In the genomic region with DNA sequence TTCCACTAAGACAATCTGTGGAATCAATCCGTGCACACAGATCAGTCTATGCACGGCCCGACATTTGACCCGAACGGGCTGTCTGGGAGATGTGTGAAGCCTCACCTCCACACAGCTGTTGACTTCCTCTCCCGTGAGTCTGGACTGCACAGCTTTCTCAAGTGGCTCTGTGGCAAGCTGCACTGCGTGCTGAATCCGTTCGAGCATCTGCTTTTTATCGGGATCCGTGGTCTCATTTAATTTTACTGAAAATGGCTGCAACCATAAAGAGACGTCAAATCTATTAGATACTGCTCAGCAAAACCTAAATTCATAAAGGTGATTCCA, we compare ENCODE assay signal across 14 cellular contexts. TPM values are rescaled to one million over a fixed set of nuclear protein-coding genes. Genes with fewer than 3 reads are reported as not detected.
DNase-seq lines count a peak whose midpoint lies in the region; ATAC-seq, FAIRE-seq and TF ChIP-seq lines count a peak whose summit lies in the region.
"Had no signal": no experiment of that assay in that cellular context is flagged by ENCODE, and none has a peak within 500 bp of the region (broad histone marks: within the 10 kb centered on the region; RNA-seq: fewer than 3 reads in every experiment).

No MANE protein-coding gene starts in this region.

- WGBS in K562 (ENCODE audit: insufficient coverage, low coverage, missing lambda C conversion rate) = 79% methylated on average over 12 of the region's 12 CpGs

- no peak for TF ChIP-seq RAD21 in K562 (CRISPR knock-in tag; conservative IDR thresholded peaks at IDR 0.05 in 1 of 2, IDR thresholded peaks at IDR 0.05 in 1 of 2)

- no peak overlapping the region for H3K4me3 Mint-ChIP-seq in activated T-cell treated with anti-CD3 and anti-CD28 coated beads, Interleukin-2, amount 50 U/mL, for 24 hours
- H3K4me3 Mint-ChIP-seq: CD4-positive, CD25-positive, alpha-beta regulatory T cell had no signal

- no TSS peak for BruUV-seq in K562 (replicated peaks; lab: Mats Ljungman, UMichigan)

- TF ChIP-seq POLR2A in K562 (conservative IDR thresholded peaks at IDR 0.05) = no peak

- POLR2A ChIA-PET in K562 (lab: Yijun Ruan, JAX) = interaction anchor here (0.6 to 2.8 kb wide), 8 partner anchors 8 to 53 kb away, joined by 3 to 12 read pairs (median 4); a partner anchor contains a TSS

- in situ Hi-C loops in K562 (cut with MboI) = no loop called here

- intact Hi-C loops in K562 (cut with micrococcal nuclease) = loop anchor here (1.0 to 5.0 kb wide), 2 partner anchors 53 to 174 kb away; no protein-coding TSS in a partner anchor

- FAIRE-seq in K562 (lab: Jason Lieb, UNC) = no peak
- FAIRE-seq: A549, GM19239, H54 had no signal

- no peak for TF ChIP-seq CTCF in K562 (IDR thresholded peaks at IDR 0.05 in 2 of 3, conservative IDR thresholded peaks at IDR 0.05 in 1 of 3; ENCODE audit: insufficient read depth in 2 of 3, low read depth in 1 of 3, low read length in 3 of 3)
- TF ChIP-seq CTCF in MM.1S (IDR thresholded peaks at IDR 0.05; ENCODE audit: low read length) = no peak

- DNase-seq in activated T-cell treated with anti-CD3 and anti-CD28 coated beads, Interleukin-2, amount 50 U/mL, for 24 hours = no peak
- DNase-seq in activated T-cell treated with anti-CD3 and anti-CD28 coated beads for 4 hours = no peak
- peak; percentile 43 for DNase-seq in NCI-H524 treated with DMSO at 0.1 percent for 48 hours (lab: John Stamatoyannopoulos, UW)
- DNase-seq in K562 (ENCODE audit: extremely low read depth in 1 of 4, low spot score in 3 of 4) = no peak
- DNase-seq in MM.1S = no peak
- no peak for DNase-seq in anterior cingulate cortex (lab: John Stamatoyannopoulos, UW)
- DNase-seq in DMS79 treated with DMSO at 0.1 percent for 48 hours (lab: John Stamatoyannopoulos, UW) = no peak
- DNase-seq: NCI-H187 treated with DMSO at 0.1 percent for 48 hours; NK-92 treated with Interleukin-12 subunit alpha and Interleukin-12 subunit beta, amount 100 ng/mL, for 24 hours had no signal

- H3K27ac Mint-ChIP-seq in activated T-cell treated with anti-CD3 and anti-CD28 coated beads, Interleukin-2, amount 50 U/mL, for 24 hours = peak overlapping the region; percentile 7

- H3K9me1 ChIP-seq in K562 (ENCODE audit: control insufficient read depth, insufficient read depth, low read length) = no peaks in the 10 kb centered on the region

- CTCF ChIA-PET in K562 (lab: Yijun Ruan, JAX; ENCODE audit: low intra/inter-chr PET ratio) = interaction anchor here (0.8 to 4.2 kb wide), 3 partner anchors 53 to 371 kb away, joined by 3 to 68 read pairs (median 11); no protein-coding TSS in a partner anchor

- H3K36me3 ChIP-seq in K562 (ENCODE audit: control insufficient read depth, insufficient read depth, low read length) (peaks cover 77% of the 10 kb centered on the region), subcutaneous abdominal adipose tissue (ENCODE audit: control insufficient read depth in 5 of 5, insufficient read depth in 5 of 5, low read length in 5 of 5) (peaks cover 11 to 82% (median 72%) of the 10 kb centered on the region in 5 donors), MM.1S (replicated peaks; ENCODE audit: insufficient read depth, low read length) (peaks cover 4% of the 10 kb centered on the region)

- H3K9ac ChIP-seq in K562 (ENCODE audit: insufficient read depth in 1 of 2, low read depth in 2 of 2, low read length in 2 of 2) (no peak overlapping the region), subcutaneous abdominal adipose tissue (ENCODE audit: low read length in 5 of 5) (peak overlapping the region in 2 of 5 donors; percentile 5 to 23), MM.1S (ENCODE audit: low read length) (no peak overlapping the region)

- H3K27ac ChIP-seq in K562 (ENCODE audit: extremely low read depth, low read depth, low read length) (no peak overlapping the region), subcutaneous abdominal adipose tissue (ENCODE audit: low read depth, low read length) (peak overlapping the region; percentile 57), MM.1S (ENCODE audit: low read length) (no peak overlapping the region)
- H3K27ac ChIP-seq: A549 had no signal

- H3K4me1 Mint-ChIP-seq in activated T-cell treated with anti-CD3 and anti-CD28 coated beads, Interleukin-2, amount 50 U/mL, for 24 hours (ENCODE audit: low read depth) = peaks cover 26% of the 10 kb centered on the region

- H3K27me3 Mint-ChIP-seq in activated T-cell treated with anti-CD3 and anti-CD28 coated beads, Interleukin-2, amount 50 U/mL, for 24 hours = no peaks in the 10 kb centered on the region
- H3K27me3 Mint-ChIP-seq: CD4-positive, CD25-positive, alpha-beta regulatory T cell had no signal

- H3K9me3 ChIP-seq in K562 (replicated peaks; ENCODE audit: control insufficient read depth, insufficient read depth, low read depth, low read length) = no peaks in the 10 kb centered on the region
- no peaks in the 10 kb centered on the region for H3K9me3 ChIP-seq in subcutaneous abdominal adipose tissue (ENCODE audit: control insufficient read depth in 5 of 5, low read length in 5 of 5)
- H3K9me3 ChIP-seq in MM.1S (replicated peaks; ENCODE audit: insufficient read depth, low read length) = no peaks in the 10 kb centered on the region
- H3K9me3 ChIP-seq: A549 had no signal

- no peaks in the 10 kb centered on the region for H3K27me3 ChIP-seq in K562 (ENCODE audit: control insufficient read depth in 2 of 2, insufficient read depth in 2 of 2, low read length in 2 of 2)
- no peaks in the 10 kb centered on the region for H3K27me3 ChIP-seq in subcutaneous abdominal adipose tissue (ENCODE audit: control insufficient read depth in 5 of 5, insufficient read depth in 4 of 5, low read length in 5 of 5)
- no peaks in the 10 kb centered on the region for H3K27me3 ChIP-seq in MM.1S (replicated peaks; ENCODE audit: insufficient read depth, low read length)

- H3K4me2 ChIP-seq in K562 (ENCODE audit: insufficient read depth, low read length) = no peak overlapping the region
- H3K4me2 ChIP-seq in MM.1S (ENCODE audit: low read depth, low read length) = no peak overlapping the region
- H3K4me2 ChIP-seq: A549 had no signal

- H3F3A ChIP-seq in MM.1S (ENCODE audit: insufficient read depth, low read length) = 0 out of 2 replicates have a peak, but pooled peaks cover 2% of the 10 kb centered on the region

- H2AFZ ChIP-seq in K562 (ENCODE audit: low read depth, low read length) (no peak overlapping the region), MM.1S (ENCODE audit: low read length) (no peak overlapping the region)

- ATAC-seq in K562 = peak; percentile 13; the same call in 1 of the 3 replicates

- H4K20me1 ChIP-seq in K562 (replicated peaks; ENCODE audit: control insufficient read depth, insufficient read depth, low read length) (peaks cover 26% of the 10 kb centered on the region; the same call in 1 of the 2 replicates), MM.1S (ENCODE audit: insufficient read depth, low read length) (no peaks in the 10 kb centered on the region)

- TF ChIP-seq EP300 in K562 (IDR thresholded peaks at IDR 0.05; ENCODE audit: low read length) = no peak

- H3K9me3 Mint-ChIP-seq in activated T-cell treated with anti-CD3 and anti-CD28 coated beads, Interleukin-2, amount 50 U/mL, for 24 hours = no peaks in the 10 kb centered on the region
- H3K9me3 Mint-ChIP-seq: CD4-positive, CD25-positive, alpha-beta regulatory T cell had no signal

- H3K36me3 Mint-ChIP-seq in activated T-cell treated with anti-CD3 and anti-CD28 coated beads, Interleukin-2, amount 50 U/mL, for 24 hours (ENCODE audit: low read depth) = peaks cover 93% of the 10 kb centered on the region

- H3K4me1 ChIP-seq in K562 (replicated peaks in 1 of 2; ENCODE audit: control insufficient read depth in 2 of 2, insufficient read depth in 2 of 2, low read length in 2 of 2) (no peaks in the 10 kb centered on the region; a peak in 2 of 5 replicates), subcutaneous abdominal adipose tissue (ENCODE audit: control insufficient read depth in 5 of 5, insufficient read depth in 5 of 5, low read length in 5 of 5) (peaks cover 12 to 41% (median 33%) of the 10 kb centered on the region in 5 donors), MM.1S (ENCODE audit: low read length) (peaks cover 7% of the 10 kb centered on the region)
- H3K4me1 ChIP-seq: A549 had no signal

- peaks cover 2% of the 10 kb centered on the region; the same call in 2 of the 3 replicates for H3K79me2 ChIP-seq in K562 (ENCODE audit: control insufficient read depth, insufficient read depth, low read length)
- H3K79me2 ChIP-seq in MM.1S (ENCODE audit: low read length) = peaks cover 32% of the 10 kb centered on the region

- H3K4me3 ChIP-seq in K562 = no peak overlapping the region
- no peak overlapping the region for H3K4me3 ChIP-seq in subcutaneous abdominal adipose tissue (ENCODE audit: low read depth in 1 of 5, low read length in 5 of 5)
- no peak overlapping the region for H3K4me3 ChIP-seq in MM.1S (ENCODE audit: low read length)
- H3K4me3 ChIP-seq: A549 had no signal

- H3K9me2 ChIP-seq in MM.1S (replicated peaks; ENCODE audit: insufficient read depth, low read length) = no peaks in the 10 kb centered on the region

RNA-seq across cellular contexts. Expression of a gene that starts 19.3 kb away (rescaled TPM):
- 298 and 329 TPM in 2 replicates for total RNA-seq in K562 (2011; cell fraction: chromatin; rRNA removed; ENCODE audit: low replicate concordance)
- 156 and 161 TPM in 2 replicates for total RNA-seq in K562 (2011; cell fraction: nucleolus; rRNA removed)
- 164 and 168 TPM in 2 replicates for total RNA-seq in K562 (2011; cell fraction: nucleoplasm; rRNA removed)
- 73.6 and 77.3 TPM in 2 replicates for total RNA-seq in K562 (2014; rRNA removed)
- total RNA-seq in K562 (2014; rRNA removed; fragmentation: Illumina TruSeq; extraction: Trizol) = 52.3 and 57.4 TPM in 2 replicates
- 27.0 and 31.5 TPM in 2 replicates for total RNA-seq in K562 (2015; rRNA removed; fragmentation: Illumina TruSeq; extraction: Trizol)
- 76.1 and 90.2 TPM in 2 replicates for total RNA-seq in K562 (2021)
- 87.9 and 93.0 TPM in 2 replicates for polyA plus RNA-seq in K562 (2011; rRNA removed)
- 38.4 and 53.6 TPM in 2 replicates for polyA plus RNA-seq in K562 (2011; cell fraction: cytosol; rRNA removed)
- polyA plus RNA-seq in K562 (2011; cell fraction: nucleus; rRNA removed) = 222 and 259 TPM in 2 replicates
- polyA plus RNA-seq in K562 (2012) = 42.8 and 175 TPM in 2 replicates
- polyA plus RNA-seq in K562 (2014; fragmentation: Illumina TruSeq; extraction: Trizol) = 80.1 and 90.0 TPM in 2 replicates
- 10 to 100 TPM; 14.4 to 28.4 TPM for polyA plus RNA-seq in K562 (2014; fragmentation: Nextera tagmentation; extraction: Ambion mirVana)
- polyA plus RNA-seq in K562 (2014; rRNA removed) = 94.0 and 106 TPM in 2 replicates
- polyA minus RNA-seq in K562 (2011; rRNA and poly(A)+ RNA removed) = 60.4 and 65.4 TPM in 2 replicates
- polyA minus RNA-seq in K562 (2011; cell fraction: cytosol; rRNA and poly(A)+ RNA removed) = 27.4 and 51.4 TPM in 2 replicates
- polyA minus RNA-seq in K562 (2011; cell fraction: nucleus; rRNA and poly(A)+ RNA removed) = 66.9 and 96.7 TPM in 2 replicates

RNA-seq across cellular contexts. Expression of a gene that starts 45.8 kb away (rescaled TPM):
- 200 and 559 TPM in 2 replicates for total RNA-seq in K562 (2011; cell fraction: chromatin; rRNA removed; ENCODE audit: low replicate concordance)
- 89.9 and 105 TPM in 2 replicates for total RNA-seq in K562 (2011; cell fraction: nucleolus; rRNA removed)
- total RNA-seq in K562 (2011; cell fraction: nucleoplasm; rRNA removed) = 185 and 193 TPM in 2 replicates
- total RNA-seq in K562 (2014; rRNA removed) = 217 and 237 TPM in 2 replicates
- total RNA-seq in K562 (2014; rRNA removed; fragmentation: Illumina TruSeq; extraction: Trizol) = 179 and 210 TPM in 2 replicates
- 145 and 153 TPM in 2 replicates for total RNA-seq in K562 (2015; rRNA removed; fragmentation: Illumina TruSeq; extraction: Trizol)
- 167 and 180 TPM in 2 replicates for total RNA-seq in K562 (2021)
- polyA plus RNA-seq in K562 (2011; rRNA removed) = 145 and 176 TPM in 2 replicates
- 72.7 and 90.0 TPM in 2 replicates for polyA plus RNA-seq in K562 (2011; cell fraction: cytosol; rRNA removed)
- 166 and 223 TPM in 2 replicates for polyA plus RNA-seq in K562 (2011; cell fraction: nucleus; rRNA removed)
- polyA plus RNA-seq in K562 (2012) = 103 and 135 TPM in 2 replicates
- polyA plus RNA-seq in K562 (2014; fragmentation: Illumina TruSeq; extraction: Trizol) = 154 and 184 TPM in 2 replicates
- 10 to 100 TPM; 34.1 to 50.7 TPM for polyA plus RNA-seq in K562 (2014; fragmentation: Nextera tagmentation; extraction: Ambion mirVana)
- polyA plus RNA-seq in K562 (2014; rRNA removed) = 221 and 244 TPM in 2 replicates
- 207 and 232 TPM in 2 replicates for polyA minus RNA-seq in K562 (2011; rRNA and poly(A)+ RNA removed)
- 66.1 and 67.2 TPM in 2 replicates for polyA minus RNA-seq in K562 (2011; cell fraction: cytosol; rRNA and poly(A)+ RNA removed)
- polyA minus RNA-seq in K562 (2011; cell fraction: nucleus; rRNA and poly(A)+ RNA removed) = 76.3 and 166 TPM in 2 replicates
